ENCODE assay signal across 20 cellular contexts in the genomic region with DNA sequence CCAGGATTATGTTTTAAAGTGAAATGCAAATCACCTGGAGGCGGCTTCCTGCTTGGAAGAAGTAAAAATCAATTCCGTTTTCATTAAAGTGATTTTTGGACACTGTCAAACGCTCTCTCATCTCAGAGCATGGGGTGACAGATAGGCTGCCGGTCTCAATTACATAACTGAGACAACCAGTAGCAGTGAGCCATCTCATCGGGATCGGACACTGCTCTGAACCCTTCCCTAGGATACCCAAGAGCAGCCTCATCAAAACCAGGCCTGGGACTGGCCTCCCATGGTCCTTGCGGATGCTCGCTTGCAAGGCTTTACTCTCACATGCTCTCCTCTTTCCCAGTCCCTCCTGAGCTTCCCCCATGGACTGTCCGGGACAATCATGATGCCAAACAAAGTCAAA. TPM values are rescaled to one million over a fixed set of nuclear protein-coding genes. Genes with fewer than 3 reads are reported as not detected.
DNase-seq lines count a peak whose midpoint lies in the region; ATAC-seq and TF ChIP-seq lines count a peak whose summit lies in the region.
"Had no signal": no experiment of that assay in that cellular context is flagged by ENCODE, and none has a peak within 500 bp of the region (broad histone marks: within the 10 kb centered on the region; RNA-seq: fewer than 3 reads in every experiment).

No MANE protein-coding gene starts in this region.

- H3K27me3 ChIP-seq in hepatocyte = peaks cover 4% of the 10 kb centered on the region
- peaks cover 11% of the 10 kb centered on the region for H3K27me3 ChIP-seq in lower lobe of right lung (ENCODE audit: low read depth)
- H3K27me3 ChIP-seq in spleen (replicated peaks in 1 of 7) = peaks cover 0 to 63% (median 0%) of the 10 kb centered on the region in 7 donors
- H3K27me3 ChIP-seq: BLaER1 had no signal

- H3K4me3 ChIP-seq in LNCaP clone FGC (ENCODE audit: low read depth, low read length) (peak overlapping the region; percentile 31), hepatocyte (no peak overlapping the region), lower lobe of right lung (no peak overlapping the region), spleen (no peak overlapping the region)
- H3K4me3 ChIP-seq: BLaER1, K562 had no signal

- no peak for TF ChIP-seq POLR2A in spleen (IDR thresholded peaks at IDR 0.05)

- intact Hi-C loops in lower lobe of right lung (cut with DNase I) = no loop called here
- intact Hi-C loops in spleen (cut with DNase I; ENCODE audit: low total_unique reads) = no loop called here

- H3K9me3 ChIP-seq in hepatocyte (ENCODE audit: low read depth) (no peaks in the 10 kb centered on the region), lower lobe of right lung (no peaks in the 10 kb centered on the region), spleen (no peaks in the 10 kb centered on the region)
- H3K9me3 ChIP-seq: BLaER1 had no signal

- no peaks in the 10 kb centered on the region for H3K9me2 ChIP-seq in hepatocyte (replicated peaks; ENCODE audit: insufficient read depth)

- H3K27ac ChIP-seq in hepatocyte = no peak overlapping the region
- no peak overlapping the region for H3K27ac ChIP-seq in lower lobe of right lung
- H3K27ac ChIP-seq in spleen = no peak overlapping the region
- H3K27ac ChIP-seq: BLaER1, HL-60 had no signal

- H3K79me2 ChIP-seq in hepatocyte = no peaks in the 10 kb centered on the region

- DNase-seq in NCI-H2107 treated with DMSO at 0.1 percent for 48 hours (lab: John Stamatoyannopoulos, UW; ENCODE audit: unreplicated experiment) = peak; percentile 73
- DNase-seq in NCI-H2107 (lab: John Stamatoyannopoulos, UW) = no peak
- no peak for DNase-seq in LNCaP clone FGC (ENCODE audit: low read depth)
- no peak for DNase-seq in hepatocyte (ENCODE audit: low spot score)
- no peak for DNase-seq in lower lobe of right lung
- DNase-seq in spleen = no peak
- DNase-seq: 8988T; CD8-positive, alpha-beta T cell; DMS 273 treated with DMSO at 0.1 percent for 48 hours; GOT3; H7; HFFc6; IMR-90 had no signal

- WGBS in hepatocyte (ENCODE audit: low lambda C conversion rate, missing lambda C conversion rate) = 70% methylated on average over 9 of the region's 9 CpGs
- WGBS in spleen, 5 donors = 79 to 84% (median 82%) methylated on average over 9 of the region's 9 CpGs

- H3K4me1 ChIP-seq in hepatocyte (ENCODE audit: insufficient read depth) (no peaks in the 10 kb centered on the region), lower lobe of right lung (no peaks in the 10 kb centered on the region), spleen (no peaks in the 10 kb centered on the region)

- H3K36me3 ChIP-seq in hepatocyte (replicated peaks; ENCODE audit: insufficient read depth, low read depth) (no peaks in the 10 kb centered on the region), lower lobe of right lung (no peaks in the 10 kb centered on the region), spleen (peaks cover 0 to 16% (median 0%) of the 10 kb centered on the region in 6 donors)
- H3K36me3 ChIP-seq: BLaER1 had no signal

- no peak for TF ChIP-seq CTCF in LNCaP clone FGC (IDR thresholded peaks at IDR 0.05; ENCODE audit: control insufficient read depth, extremely low read depth, insufficient read depth)
- no peak for TF ChIP-seq CTCF in hepatocyte (IDR thresholded peaks at IDR 0.05; ENCODE audit: poor library complexity)
- no peak for TF ChIP-seq CTCF in lower lobe of right lung (IDR thresholded peaks at IDR 0.05)
- TF ChIP-seq CTCF in spleen (IDR thresholded peaks at IDR 0.05 in 8 of 11, conservative IDR thresholded peaks at IDR 0.05 in 3 of 11) = no peak

- ATAC-seq in GM18861 (IDR thresholded peaks at IDR 0.05; ENCODE audit: unreplicated experiment) (no peak), lower lobe of right lung (no peak)
- ATAC-seq: CD8-positive, alpha-beta T cell; HCT116; K562 had no signal

- H3K4me2 ChIP-seq in hepatocyte = peak overlapping the region; percentile 14
- H3K4me2 ChIP-seq: BLaER1 had no signal

- H2AFZ ChIP-seq in hepatocyte = no peak overlapping the region

- no peaks in the 10 kb centered on the region for H4K20me1 ChIP-seq in hepatocyte (ENCODE audit: insufficient read depth, poor library complexity, severe bottlenecking)
- H4K20me1 ChIP-seq: BLaER1 had no signal

RNA-seq across cellular contexts. Expression of gene KCND3, which starts 12.1 kb away (rescaled TPM):
- total RNA-seq in hepatocyte = 2.4 and 2.7 TPM in 2 replicates
- polyA plus RNA-seq in hepatocyte = 1.1 and 1.4 TPM in 2 replicates
- total RNA-seq in lower lobe of right lung = 5.5 TPM
- total RNA-seq in spleen = 10 to 100 TPM in 5 of 7 donors, 1 to 10 TPM in 2; 5.5 to 14.2 (median 10.8) TPM
- polyA plus RNA-seq in spleen = 1 to 10 TPM in 1 of 3 donors, under 1 TPM in 2; 0.67 to 1.2 (median 0.91) TPM
- total RNA-seq: A673; CD8-positive, alpha-beta T cell; HT1080; K562 had no signal
- polyA plus RNA-seq: K562 had no signal
